ENCODE assay signal across 8 cellular contexts in the genomic region with DNA sequence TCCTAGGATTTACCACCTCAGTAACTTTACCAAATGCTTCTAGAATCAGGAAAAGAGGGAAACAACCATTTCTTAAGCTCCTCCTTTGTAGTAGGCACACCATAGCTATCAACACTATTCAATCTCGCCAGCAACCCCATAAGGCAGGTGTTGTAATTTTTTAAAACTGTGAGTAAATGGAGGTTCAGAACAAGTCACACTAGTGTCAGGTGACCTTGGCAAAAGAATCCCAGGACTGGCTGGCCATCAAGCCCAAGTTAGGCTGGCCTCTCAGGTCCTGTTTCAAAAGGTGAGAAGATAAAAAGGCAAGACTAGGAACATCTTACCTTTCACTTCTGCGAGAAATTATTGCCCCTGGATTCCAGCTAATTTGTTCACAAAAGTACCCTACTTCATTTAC. TPM values are rescaled to one million over a fixed set of nuclear protein-coding genes. Genes with fewer than 3 reads are reported as not detected.
DNase-seq lines count a peak whose midpoint lies in the region; ATAC-seq, FAIRE-seq and TF ChIP-seq lines count a peak whose summit lies in the region.

No MANE protein-coding gene starts in this region.

- TF ChIP-seq POLR2A in endothelial cell of umbilical vein (IDR thresholded peaks at IDR 0.05; ENCODE audit: low read depth, low read length) = no peak

- H3K36me3 ChIP-seq in BLaER1 treated with 17β-estradiol and CSF1 and Interleukin-3, amounts not matched to agents 10 nM and 100 nM = peaks cover 0 to 35% (median 15%) of the 10 kb centered on the region in 11 experiments; a peak in 13 of 22 replicates
- H3K36me3 ChIP-seq in OCI-LY1 (ENCODE audit: insufficient read depth, low read length) (peaks cover 12% of the 10 kb centered on the region; the same call in 1 of the 2 replicates), endothelial cell of umbilical vein (ENCODE audit: control insufficient read depth in 2 of 2, extremely low read depth in 1 of 2, insufficient read depth in 2 of 2, low read length in 2 of 2) (peaks cover 0 to 3% of the 10 kb centered on the region in 2 experiments)

- peaks cover 21% of the 10 kb centered on the region for H3K4me1 Mint-ChIP-seq in neural crest cell

- H3K4me3 ChIP-seq in BLaER1 treated with 17β-estradiol and CSF1 and Interleukin-3, amounts not matched to agents 10 nM and 100 nM = peak overlapping the region; percentile 88 to 100 (median 94)
- H3K4me3 ChIP-seq in OCI-LY1 (ENCODE audit: low read depth, low read length, poor library complexity, severe bottlenecking) = peak overlapping the region; percentile 99
- H3K4me3 ChIP-seq in endothelial cell of umbilical vein (replicated peaks in 1 of 3; ENCODE audit: insufficient read depth in 1 of 3, low read depth in 1 of 3, low read length in 3 of 3) = peak overlapping the region; percentile 61 to 99 (median 91)

- ATAC-seq in HG02610 (IDR thresholded peaks at IDR 0.05; ENCODE audit: unreplicated experiment) = no peak

- POLR2A ChIA-PET in endothelial cell of umbilical vein (lab: Charles Lee) = no interaction called here

- no peaks in the 10 kb centered on the region for H3K36me3 Mint-ChIP-seq in neural crest cell (ENCODE audit: low read depth)

- no peak for TF ChIP-seq CTCF in OCI-LY1 (IDR thresholded peaks at IDR 0.05; ENCODE audit: low read length)
- no peak for TF ChIP-seq CTCF in endothelial cell of umbilical vein (IDR thresholded peaks at IDR 0.05; ENCODE audit: extremely low read depth in 1 of 2, insufficient read depth in 1 of 2, low read depth in 1 of 2, low read length in 2 of 2)
- TF ChIP-seq CTCF in neural crest cell (conservative IDR thresholded peaks at IDR 0.05) = no peak

- H3K27me3 ChIP-seq in BLaER1 treated with 17β-estradiol and CSF1 and Interleukin-3, amounts not matched to agents 10 nM and 100 nM = no peaks in the 10 kb centered on the region
- H3K27me3 ChIP-seq in OCI-LY1 (ENCODE audit: insufficient read depth, low read length) (no peaks in the 10 kb centered on the region), endothelial cell of umbilical vein (ENCODE audit: control insufficient read depth in 2 of 2, insufficient read depth in 2 of 2, low read length in 2 of 2) (no peaks in the 10 kb centered on the region)

- peaks cover 6 to 46% (median 31%) of the 10 kb centered on the region in 11 experiments; a peak in 15 of 22 replicates for H4K20me1 ChIP-seq in BLaER1 treated with 17β-estradiol and CSF1 and Interleukin-3, amounts not matched to agents 10 nM and 100 nM
- no peaks in the 10 kb centered on the region for H4K20me1 ChIP-seq in OCI-LY1 (ENCODE audit: insufficient read depth, low read length)
- H4K20me1 ChIP-seq in endothelial cell of umbilical vein (replicated peaks; ENCODE audit: control insufficient read depth, extremely low read depth, insufficient read depth, low read length) = no peaks in the 10 kb centered on the region

- H3K9me2 ChIP-seq in OCI-LY1 (ENCODE audit: low read depth, low read length) = no peaks in the 10 kb centered on the region

- FAIRE-seq in endothelial cell of umbilical vein (lab: Jason Lieb, UNC) = no peak

- H3K4me3 Mint-ChIP-seq in neural crest cell = peak overlapping the region; percentile 92

- H3K9me1 ChIP-seq in endothelial cell of umbilical vein (replicated peaks; ENCODE audit: control insufficient read depth, extremely low read depth, insufficient read depth, low read length) = no peaks in the 10 kb centered on the region

- H3K9me3 ChIP-seq in BLaER1 treated with 17β-estradiol and CSF1 and Interleukin-3, amounts not matched to agents 10 nM and 100 nM (replicated peaks in 1 of 11) = no peaks in the 10 kb centered on the region
- H3K9me3 ChIP-seq in OCI-LY1 (ENCODE audit: low read length) = no peaks in the 10 kb centered on the region
- no peaks in the 10 kb centered on the region for H3K9me3 ChIP-seq in endothelial cell of umbilical vein (replicated peaks; ENCODE audit: control insufficient read depth, insufficient read depth, low read length)

- H3K4me2 ChIP-seq in BLaER1 treated with 17β-estradiol and CSF1 and Interleukin-3, amounts not matched to agents 10 nM and 100 nM = peak overlapping the region; percentile 84 to 99 (median 95)
- H3K4me2 ChIP-seq in OCI-LY1 (ENCODE audit: low read length) (peak overlapping the region; percentile 91), endothelial cell of umbilical vein (ENCODE audit: insufficient read depth, low read length) (peak overlapping the region; percentile 73)

- H2AFZ ChIP-seq in OCI-LY1 (ENCODE audit: low read length) = no peak overlapping the region
- H2AFZ ChIP-seq in endothelial cell of umbilical vein (ENCODE audit: low read depth, low read length) = no peak overlapping the region

- intact Hi-C loops in endothelial cell of umbilical vein (cut with micrococcal nuclease) = loop anchor here (5.0 kb wide), 1 partner anchor 45 kb away; no protein-coding TSS in a partner anchor

- peaks cover 10% of the 10 kb centered on the region for H3K79me2 ChIP-seq in OCI-LY1 (ENCODE audit: insufficient read depth, low read length)
- H3K79me2 ChIP-seq in endothelial cell of umbilical vein (ENCODE audit: control insufficient read depth, insufficient read depth, low read length) = peaks cover 35% of the 10 kb centered on the region

- peak overlapping the region; percentile 74 to 95 (median 91) for H3K27ac ChIP-seq in BLaER1 treated with 17β-estradiol and CSF1 and Interleukin-3, amounts not matched to agents 10 nM and 100 nM
- H3K27ac ChIP-seq in OCI-LY1 (ENCODE audit: low read depth, low read length, poor library complexity, severe bottlenecking) (no peak overlapping the region), endothelial cell of umbilical vein (ENCODE audit: insufficient read depth, low read depth, low read length) (no peak overlapping the region)

- no peaks in the 10 kb centered on the region for H3K9me3 Mint-ChIP-seq in neural crest cell

- peaks cover 9 to 26% (median 19%) of the 10 kb centered on the region in 10 experiments for H3K4me1 ChIP-seq in BLaER1 treated with 17β-estradiol and CSF1 and Interleukin-3, amounts not matched to agents 10 nM and 100 nM
- H3K4me1 ChIP-seq in OCI-LY1 (ENCODE audit: insufficient read depth, low read length, severe bottlenecking) (peaks cover 16% of the 10 kb centered on the region), endothelial cell of umbilical vein (ENCODE audit: control insufficient read depth, extremely low read depth, insufficient read depth, low read length) (peaks cover 8% of the 10 kb centered on the region)

- H3K27ac Mint-ChIP-seq in neural crest cell (ENCODE audit: unreplicated experiment) = no peak overlapping the region

- CTCF ChIA-PET in endothelial cell of umbilical vein (lab: Charles Lee) = interaction anchor here (0.9 to 2.6 kb wide), 3 partner anchors 9 to 268 kb away, joined by 3 to 25 read pairs (median 4); no protein-coding TSS in a partner anchor

- DNase-seq in endothelial cell of umbilical vein (ENCODE audit: low read depth, low spot score) = no peak
- DNase-seq in neural crest cell (ENCODE audit: low read depth, low spot score) = no peak
- no peak for DNase-seq in NCI-H2196 treated with DMSO at 0.1 percent for 48 hours (lab: John Stamatoyannopoulos, UW; ENCODE audit: unreplicated experiment)
- no peak for DNase-seq in NCI-H1436 treated with DMSO at 0.1 percent for 48 hours (lab: John Stamatoyannopoulos, UW)
- no peak for DNase-seq in RPMI8226

- no peaks in the 10 kb centered on the region for H3F3A ChIP-seq in OCI-LY1 (ENCODE audit: insufficient read depth, low read length)

- H3K9ac ChIP-seq in BLaER1 treated with 17β-estradiol and CSF1 and Interleukin-3, amounts not matched to agents 10 nM and 100 nM = peak overlapping the region; percentile 87 to 98 (median 93)
- peak overlapping the region; percentile 98 for H3K9ac ChIP-seq in OCI-LY1 (ENCODE audit: low read length)
- peak overlapping the region; percentile 89 for H3K9ac ChIP-seq in endothelial cell of umbilical vein (replicated peaks; ENCODE audit: extremely low read depth, insufficient read depth, low read length)

- dilution Hi-C loops in endothelial cell of umbilical vein (cut with MboI; ENCODE audit: extremely low pct_ligation_motif_present, low sequenced_read_pairs) = no loop called here

- BruUV-seq in endothelial cell of umbilical vein (replicated peaks; lab: Mats Ljungman, UMichigan) = no TSS peak

- H3K27me3 Mint-ChIP-seq in neural crest cell (ENCODE audit: low read depth) = no peaks in the 10 kb centered on the region

TF ChIP-seq in endothelial cell of umbilical vein, 7 proteins besides CTCF, POLR2A, EP300 and RAD21:
- no peak for TF ChIP-seq EZH2 (IDR thresholded peaks at IDR 0.05; ENCODE audit: borderline replicate concordance, low read depth, low read length, severe bottlenecking)
- TF ChIP-seq, protein P1, sequence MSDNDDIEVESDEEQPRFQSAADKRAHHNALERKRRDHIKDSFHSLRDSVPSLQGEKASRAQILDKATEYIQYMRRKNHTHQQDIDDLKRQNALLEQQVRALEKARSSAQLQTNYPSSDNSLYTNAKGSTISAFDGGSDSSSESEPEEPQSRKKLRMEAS (IDR thresholded peaks at IDR 0.05; ENCODE audit: insufficient read depth, insufficient read length) = no peak

RNA-seq across cellular contexts. Expression of a gene that starts 0.7 kb away (rescaled TPM):
- total RNA-seq in endothelial cell of umbilical vein (49.9 and 56.5 TPM in 2 replicates), neural crest cell (77.0 and 77.5 TPM in 2 replicates)
- 25.2 and 28.3 TPM in 2 replicates for polyA plus RNA-seq in endothelial cell of umbilical vein
- polyA plus RNA-seq in endothelial cell of umbilical vein (2011; cell fraction: cytosol; rRNA removed) = 11.4 and 15.4 TPM in 2 replicates
- 128 and 139 TPM in 2 replicates for polyA plus RNA-seq in endothelial cell of umbilical vein (2011; cell fraction: nucleus; rRNA removed)
- polyA plus RNA-seq in endothelial cell of umbilical vein (2012) = 20.7 and 28.7 TPM in 2 replicates
- 41.8 and 43.6 TPM in 2 replicates for polyA minus RNA-seq in endothelial cell of umbilical vein
- polyA minus RNA-seq in endothelial cell of umbilical vein (2011; cell fraction: cytosol; rRNA and poly(A)+ RNA removed) = 12.7 TPM
- polyA minus RNA-seq in endothelial cell of umbilical vein (2011; cell fraction: nucleus; rRNA and poly(A)+ RNA removed) = 54.6 and 65.8 TPM in 2 replicates

RNA-seq across cellular contexts. Expression of a gene that starts 29.2 kb away (rescaled TPM):
- 171 and 178 TPM in 2 replicates for total RNA-seq in endothelial cell of umbilical vein
- 107 and 110 TPM in 2 replicates for polyA plus RNA-seq in endothelial cell of umbilical vein
- 74.3 and 89.5 TPM in 2 replicates for polyA plus RNA-seq in endothelial cell of umbilical vein (2011; cell fraction: cytosol; rRNA removed)
- 164 and 168 TPM in 2 replicates for polyA plus RNA-seq in endothelial cell of umbilical vein (2011; cell fraction: nucleus; rRNA removed)
- polyA plus RNA-seq in endothelial cell of umbilical vein (2012) = 64.8 and 74.8 TPM in 2 replicates
- 76.9 and 83.9 TPM in 2 replicates for polyA minus RNA-seq in endothelial cell of umbilical vein
- polyA minus RNA-seq in endothelial cell of umbilical vein (2011; cell fraction: cytosol; rRNA and poly(A)+ RNA removed) = 6.8 TPM
- polyA minus RNA-seq in endothelial cell of umbilical vein (2011; cell fraction: nucleus; rRNA and poly(A)+ RNA removed) = 36.8 and 45.7 TPM in 2 replicates
- 44.1 and 49.8 TPM in 2 replicates for total RNA-seq in neural crest cell

Comparison
In these comparisons a context has a peak if more than half of its experiments do, and no peak if none do; other contexts are left out.
1. H3K27ac ChIP-seq: peak in BLaER1 treated with 17β-estradiol and CSF1 and Interleukin-3, amounts not matched to agents 10 nM and 100 nM (11 of 11); none in OCI-LY1 (single experiment) and endothelial cell of umbilical vein (single experiment).
2. Peak in every context shown above with its lines, with median percentiles within 50 percentile points of each other: H3K4me2 ChIP-seq, H3K4me3 ChIP-seq and H3K9ac ChIP-seq.